17 cellular contexts compared by ENCODE assay signal in the genomic region with DNA sequence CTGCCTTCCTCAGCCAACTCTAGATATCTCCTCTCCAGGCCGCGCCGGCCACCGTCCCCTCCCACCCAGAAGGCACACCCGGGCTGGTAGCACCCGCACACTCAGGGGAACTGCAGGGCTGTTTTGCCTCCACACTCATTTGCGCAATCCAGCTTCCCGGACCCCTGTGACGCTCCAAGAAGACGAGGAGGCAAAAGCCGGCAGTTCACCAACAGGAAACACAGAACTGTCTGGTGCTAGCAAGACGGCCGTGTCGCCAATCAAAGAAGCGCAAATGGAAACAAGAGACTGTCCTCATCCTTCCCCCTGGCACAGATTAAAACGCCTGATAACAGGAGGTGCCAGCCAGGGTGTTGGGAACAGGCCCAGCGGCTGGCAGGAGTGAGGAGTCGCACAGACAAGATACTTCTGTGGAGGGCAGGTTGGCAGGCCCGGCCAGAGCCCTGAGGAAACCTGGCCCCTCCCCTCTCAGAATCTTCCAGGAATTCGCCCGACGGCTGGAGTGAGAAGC. TPM values are rescaled to one million over a fixed set of nuclear protein-coding genes. Genes with fewer than 3 reads are reported as not detected.
DNase-seq lines count a peak whose midpoint lies in the region; ATAC-seq and TF ChIP-seq lines count a peak whose summit lies in the region.
"Had no signal": no experiment of that assay in that cellular context is flagged by ENCODE, and none has a peak within 500 bp of the region (broad histone marks: within the 10 kb centered on the region; RNA-seq: fewer than 3 reads in every experiment).

No MANE protein-coding gene starts in this region.

- TF ChIP-seq CTCF in right atrium auricular region (IDR thresholded peaks at IDR 0.05) (no peak), VCaP (conservative IDR thresholded peaks at IDR 0.05) (no peak), liver (IDR thresholded peaks at IDR 0.05; ENCODE audit: low read depth, low read length, missing input control) (no peak)

- H3K4me1 Mint-ChIP-seq in activated CD4-positive, alpha-beta T cell treated with anti-CD3 and anti-CD28 coated beads for 36 hours: no peaks in the 10 kb centered on the region
- H3K4me1 Mint-ChIP-seq: activated CD4-positive, alpha-beta memory T cell treated with anti-CD3 and anti-CD28 coated beads, Interleukin-2, amount 10 ng/mL, durations not matched to agents 7 days and 5 days; mesothelial cell of epicardium had no signal

- H3K27me3 ChIP-seq in right atrium auricular region (no peaks in the 10 kb centered on the region), liver (ENCODE audit: control insufficient read depth in 4 of 4, insufficient read depth in 4 of 4, low read length in 3 of 4) (no peaks in the 10 kb centered on the region)
- H3K27me3 ChIP-seq: brain microvascular endothelial cell had no signal

- no peak for ATAC-seq in Right ventricle myocardium inferior
- no peak for ATAC-seq in activated CD4-positive, alpha-beta T cell treated with anti-CD3 and anti-CD28 coated beads for 36 hours
- no peak for ATAC-seq in HG03460 (IDR thresholded peaks at IDR 0.05; ENCODE audit: unreplicated experiment)

- peak in 1 of 2 donors; percentile 7 for TF ChIP-seq RAD21 in liver (IDR thresholded peaks at IDR 0.05)

- no peaks in the 10 kb centered on the region for H3K9me3 Mint-ChIP-seq in activated CD4-positive, alpha-beta T cell treated with anti-CD3 and anti-CD28 coated beads for 36 hours (ENCODE audit: low read depth)
- H3K9me3 Mint-ChIP-seq: activated CD4-positive, alpha-beta memory T cell treated with anti-CD3 and anti-CD28 coated beads, Interleukin-2, amount 10 ng/mL, durations not matched to agents 7 days and 5 days; mesothelial cell of epicardium; T-helper 2 cell treated with Interferon-gamma antibody and Interleukin-4, amounts not matched to agents 5 μg/mL and 100 μg/mL, for 36 hours had no signal

- POLR2A ChIA-PET in activated CD4-positive, alpha-beta T cell treated with anti-CD3 and anti-CD28 coated beads for 36 hours (lab: Charles Lee): no interaction called here

- H3K27ac Mint-ChIP-seq in activated CD4-positive, alpha-beta T cell treated with anti-CD3 and anti-CD28 coated beads for 36 hours: no peak overlapping the region
- H3K27ac Mint-ChIP-seq: activated CD4-positive, alpha-beta memory T cell treated with anti-CD3 and anti-CD28 coated beads, Interleukin-2, amount 10 ng/mL, durations not matched to agents 7 days and 5 days; mesothelial cell of epicardium; T-helper 2 cell treated with Interferon-gamma antibody and Interleukin-4, amounts not matched to agents 5 μg/mL and 100 μg/mL, for 36 hours had no signal

- H3K4me3 ChIP-seq in right atrium auricular region (no peak overlapping the region), liver (ENCODE audit: low read depth in 1 of 3, low read length in 3 of 3) (no peak overlapping the region)

- H3K4me1 ChIP-seq in right atrium auricular region (peaks cover 0 to 50% of the 10 kb centered on the region in 2 donors), liver (ENCODE audit: control insufficient read depth in 4 of 4, insufficient read depth in 4 of 4, low read length in 3 of 4) (peaks cover 46 to 78% (median 63%) of the 10 kb centered on the region in 4 donors)

- DNase-seq in right atrium auricular region (ENCODE audit: low spot score) (peak; percentile 79), Right ventricle myocardium inferior (ENCODE audit: missing footprints) (no peak), NCI-H226 (no peak), DMS79 (lab: John Stamatoyannopoulos, UW) (no peak)
- no peak for DNase-seq in activated CD4-positive, alpha-beta T cell treated with anti-CD3 and anti-CD28 coated beads for 36 hours
- DNase-seq: activated CD4-positive, alpha-beta memory T cell treated with anti-CD3 and anti-CD28 coated beads, Interleukin-2, amount 10 ng/mL, durations not matched to agents 7 days and 5 days; brain microvascular endothelial cell; GOT3; NCI-H1092 treated with DMSO at 0.1 percent for 48 hours; stimulated activated CD4-positive, alpha-beta T cell treated with anti-CD3 and anti-CD28 coated beads, Interleukin-4, amount 100 ng/mL, for 4 hours; stimulated activated naive CD4-positive, alpha-beta T cell treated with Interleukin-2 at 50 U/mL for 16 hours had no signal

- whole genome bisulfite sequencing in liver: 34% methylated on average over 22 of the region's 22 CpGs

- no peaks in the 10 kb centered on the region for H3K9me3 ChIP-seq in right atrium auricular region
- no peaks in the 10 kb centered on the region for H3K9me3 ChIP-seq in liver (ENCODE audit: control insufficient read depth in 4 of 4, low read length in 3 of 4)

- CTCF ChIA-PET in activated CD4-positive, alpha-beta T cell treated with anti-CD3 and anti-CD28 coated beads for 36 hours (lab: Charles Lee): interaction anchor here (1.7 kb wide), 1 partner anchor 8 kb away, joined by 8 read pairs; no protein-coding TSS in a partner anchor

- H3K27me3 Mint-ChIP-seq in activated CD4-positive, alpha-beta T cell treated with anti-CD3 and anti-CD28 coated beads for 36 hours: no peaks in the 10 kb centered on the region
- H3K27me3 Mint-ChIP-seq: activated CD4-positive, alpha-beta memory T cell treated with anti-CD3 and anti-CD28 coated beads, Interleukin-2, amount 10 ng/mL, durations not matched to agents 7 days and 5 days had no signal

- H3K4me3 Mint-ChIP-seq in activated CD4-positive, alpha-beta T cell treated with anti-CD3 and anti-CD28 coated beads for 36 hours: no peak overlapping the region
- H3K4me3 Mint-ChIP-seq: activated CD4-positive, alpha-beta memory T cell treated with anti-CD3 and anti-CD28 coated beads, Interleukin-2, amount 10 ng/mL, durations not matched to agents 7 days and 5 days; mesothelial cell of epicardium; T-helper 2 cell treated with Interferon-gamma antibody and Interleukin-4, amounts not matched to agents 5 μg/mL and 100 μg/mL, for 36 hours had no signal

- H3K36me3 ChIP-seq in right atrium auricular region (peaks cover 14% of the 10 kb centered on the region), liver (ENCODE audit: control insufficient read depth in 4 of 4, insufficient read depth in 3 of 4, low read depth in 1 of 4, low read length in 3 of 4) (peaks cover 0 to 5% (median 2%) of the 10 kb centered on the region in 4 donors)
- H3K36me3 ChIP-seq: brain microvascular endothelial cell had no signal

- intact Hi-C loops in Right ventricle myocardium inferior (cut with DNase I): loop anchor here (1.0 kb wide), 1 partner anchor 15 kb away; no protein-coding TSS in a partner anchor
- intact Hi-C loops in activated CD4-positive, alpha-beta T cell treated with anti-CD3 and anti-CD28 coated beads for 36 hours (cut with DNase I, micrococcal nuclease): no loop called here

- peak overlapping the region in 1 of 2 donors; percentile 41 for H3K9ac ChIP-seq in liver (ENCODE audit: low read depth in 1 of 2, low read length in 2 of 2)

- H3K27ac ChIP-seq in right atrium auricular region (peak overlapping the region; percentile 75 to 89), VCaP (peak overlapping the region; percentile 88), liver (ENCODE audit: low read depth in 1 of 2, low read length in 2 of 2) (peak overlapping the region; percentile 62 to 73)
- H3K27ac ChIP-seq: brain microvascular endothelial cell had no signal

- H3K36me3 Mint-ChIP-seq in activated CD4-positive, alpha-beta T cell treated with anti-CD3 and anti-CD28 coated beads for 36 hours (ENCODE audit: low read depth): no peaks in the 10 kb centered on the region

TF ChIP-seq in liver, 16 proteins besides CTCF, POLR2A, EP300 and RAD21:
- TF ChIP-seq TAF1 (conservative IDR thresholded peaks at IDR 0.05) (no peak), SP1 (IDR thresholded peaks at IDR 0.05) (peak; percentile 9), RXRA (IDR thresholded peaks at IDR 0.05) (peak; percentile 28 to 47), FOXA2 (IDR thresholded peaks at IDR 0.05) (no peak), HNF4A (conservative IDR thresholded peaks at IDR 0.05) (peak in 1 of 2 donors; percentile 28)
TF ChIP-seq in liver: peak in this region for 3.

RNA-seq across cellular contexts. Expression of a gene that starts 7.8 kb away (rescaled TPM):
- 10 to 100 TPM; 71.9 to 81.9 TPM for total RNA-seq in right atrium auricular region
- 57.9 TPM for total RNA-seq in Right ventricle myocardium inferior
- total RNA-seq in liver: 100 to 1,000 TPM in 1 of 2 donors, 10 to 100 TPM in 1; 75.1 to 213 TPM
- polyA plus RNA-seq in liver: 100 to 1,000 TPM; 211 to 222 TPM
- 10 to 100 TPM in 1 of 2 experiments, 1 to 10 TPM in 1; 9.0 to 10.4 TPM for total RNA-seq in activated CD4-positive, alpha-beta T cell treated with anti-CD3 and anti-CD28 coated beads for 36 hours

RNA-seq across cellular contexts. Expression of a gene that starts 16.8 kb away (rescaled TPM):
- total RNA-seq in right atrium auricular region (100 to 1,000 TPM; 114 to 120 TPM), Right ventricle myocardium inferior (72.0 TPM), liver (10 to 100 TPM; 34.5 to 38.5 TPM)
- polyA plus RNA-seq in liver: 10 to 100 TPM; 32.1 to 39.7 TPM
- total RNA-seq in activated CD4-positive, alpha-beta T cell treated with anti-CD3 and anti-CD28 coated beads for 36 hours: 1 to 10 TPM; 1.2 to 1.4 TPM
- total RNA-seq: OCI-LY7 had no signal

RNA-seq across cellular contexts. Expression of a gene that starts 32.9 kb away (rescaled TPM):
- total RNA-seq in right atrium auricular region: 10 to 100 TPM; 45.1 to 45.7 TPM
- 16.4 TPM for total RNA-seq in Right ventricle myocardium inferior
- total RNA-seq in liver: 10 to 100 TPM in 1 of 2 donors, 1 to 10 TPM in 1; 6.4 to 19.7 TPM
- 1 to 10 TPM; 2.3 to 4.1 TPM for polyA plus RNA-seq in liver
- under 1 TPM; 0.21 to 0.25 TPM for total RNA-seq in activated CD4-positive, alpha-beta T cell treated with anti-CD3 and anti-CD28 coated beads for 36 hours

Comparison
In these comparisons a context has a peak if more than half of its experiments do, and no peak if none do; other contexts are left out.
1. RNA of a gene that starts 16.8 kb away (total RNA-seq): 114 to 120 TPM in right atrium auricular region, 72.0 TPM in Right ventricle myocardium inferior (single experiment) and 34.5 to 38.5 TPM in liver; 1.2 to 1.4 TPM in activated CD4-positive, alpha-beta T cell treated with anti-CD3 and anti-CD28 coated beads for 36 hours; every median in the first group is over 10 times any median in the second.
2. RNA of a gene that starts 32.9 kb away (total RNA-seq): 45.1 to 45.7 TPM in right atrium auricular region, 6.4 to 19.7 TPM in liver and 16.4 TPM in Right ventricle myocardium inferior (single experiment); 0.21 to 0.25 TPM in activated CD4-positive, alpha-beta T cell treated with anti-CD3 and anti-CD28 coated beads for 36 hours; every median in the first group is over 4 times any median in the second.
3. Peak in every context shown above with its lines, with median percentiles within 50 percentile points of each other: H3K27ac ChIP-seq.